In genomic region chr2:120105360-120105759, GRCh38 we compare ENCODE assay signal across 16 cellular contexts.
DNase-seq lines count a peak whose midpoint lies in the region; ATAC-seq and TF ChIP-seq lines count a peak whose summit lies in the region.
"Had no signal": no experiment of that assay in that cellular context is flagged by ENCODE, and none has a peak within 500 bp of the region (broad histone marks: within the 10 kb centered on the region; RNA-seq: fewer than 3 reads in every experiment).

No MANE protein-coding gene starts in this region.

- no peaks in the 10 kb centered on the region for H3K36me3 ChIP-seq in GM06990 (ENCODE audit: control insufficient read depth, insufficient read depth, low read length)
- H3K36me3 ChIP-seq in OCI-LY7 (ENCODE audit: insufficient read depth, low read length), result no peaks in the 10 kb centered on the region

- no TSS peak for BruUV-seq in OCI-LY7 (replicated peaks; lab: Mats Ljungman, UMichigan)

- peaks cover 18% of the 10 kb centered on the region for H3K4me1 Mint-ChIP-seq in T-helper 17 cell

- no peaks in the 10 kb centered on the region for H3K27me3 ChIP-seq in GM06990 (replicated peaks; ENCODE audit: control insufficient read depth, insufficient read depth, low read length)

- H3K27ac Mint-ChIP-seq in T-helper 17 cell, result no peak overlapping the region

- peaks cover 17% of the 10 kb centered on the region for H3K4me1 ChIP-seq in OCI-LY7 (ENCODE audit: insufficient read depth, low read length, poor library complexity, severe bottlenecking)

- ATAC-seq in GM19455 (IDR thresholded peaks at IDR 0.05; ENCODE audit: unreplicated experiment) (peak; percentile 56), HG02870 (IDR thresholded peaks at IDR 0.05; ENCODE audit: unreplicated experiment) (peak; percentile 89), HG03575 (IDR thresholded peaks at IDR 0.05; ENCODE audit: extremely low read depth, insufficient number of reproducible peaks, low FRiP score, unreplicated experiment) (peak; percentile 68), T-helper 17 cell (no peak)
- ATAC-seq: SK-N-SH treated with all-trans-retinoic acid at 6 μM for 48 hours had no signal

- POLR2A ChIA-PET in RWPE1 (lab: Yijun Ruan, JAX; ENCODE audit: low non-redundant PET) (no interaction called here), OCI-LY7 (lab: Charles Lee) (interaction anchor here (1.1 kb wide), 1 partner anchor 68 kb away, joined by 3 read pairs; no protein-coding TSS in a partner anchor)

- CTCF ChIA-PET in RWPE1 (lab: Yijun Ruan, JAX) (no interaction called here), OCI-LY7 (lab: Charles Lee; ENCODE audit: unreplicated experiment) (no interaction called here)

- H3K9me3 ChIP-seq in T-helper 17 cell (ENCODE audit: control insufficient read depth, low read length, poor library complexity, severe bottlenecking) (no peaks in the 10 kb centered on the region), OCI-LY7 (ENCODE audit: low read length) (no peaks in the 10 kb centered on the region)

- H3K4me2 ChIP-seq in OCI-LY7 (ENCODE audit: low read length), result no peak overlapping the region

- no peak overlapping the region for H3K4me3 ChIP-seq in GM06990 (replicated peaks; ENCODE audit: low read depth, low read length)
- H3K4me3 ChIP-seq in OCI-LY7 (ENCODE audit: low read depth, low read length, poor library complexity, severe bottlenecking), result no peak overlapping the region

- no peak overlapping the region for H2AFZ ChIP-seq in OCI-LY7 (ENCODE audit: low read length)

- intact Hi-C loops in OCI-LY7 (cut with micrococcal nuclease; ENCODE audit: unreplicated experiment), result loop anchor here (5.0 kb wide), 1 partner anchor 353 kb away; no protein-coding TSS in a partner anchor

- no peak overlapping the region for H3K27ac ChIP-seq in RWPE1
- H3K27ac ChIP-seq in OCI-LY7 (ENCODE audit: low read depth, low read length, poor library complexity, severe bottlenecking), result no peak overlapping the region

- no peak overlapping the region for H3K4me3 Mint-ChIP-seq in T-helper 17 cell
- H3K4me3 Mint-ChIP-seq: central memory CD8-positive, alpha-beta T cell had no signal

- DNase-seq in GM06990 (ENCODE audit: extremely low read depth, insufficient read length) (peak; percentile 47), T-helper 17 cell (no peak), DMS79 treated with DMSO at 0.1 percent for 48 hours (lab: John Stamatoyannopoulos, UW) (no peak), RWPE1 (ENCODE audit: low spot score) (no peak), OCI-LY7 (ENCODE audit: low spot score) (no peak)
- DNase-seq: activated CD4-positive, alpha-beta T cell treated with anti-CD3 and anti-CD28 coated beads for 4 hours; activated naive CD4-positive, alpha-beta T cell; DMS79; NCI-H1048; NCI-H69; substantia nigra had no signal

- H3K36me3 Mint-ChIP-seq in T-helper 17 cell (ENCODE audit: low read depth), result peaks cover 12% of the 10 kb centered on the region

- peaks cover 4% of the 10 kb centered on the region for H3K27me3 Mint-ChIP-seq in T-helper 17 cell
- H3K27me3 Mint-ChIP-seq: central memory CD8-positive, alpha-beta T cell had no signal

- no peaks in the 10 kb centered on the region for H4K20me1 ChIP-seq in OCI-LY7 (ENCODE audit: insufficient read depth, low read length)

- no peak for TF ChIP-seq CTCF in GM06990 (IDR thresholded peaks at IDR 0.05; ENCODE audit: insufficient read depth, low read length, poor library complexity, severe bottlenecking)
- TF ChIP-seq CTCF in RWPE1 (conservative IDR thresholded peaks at IDR 0.05; ENCODE audit: low read depth), result no peak
- TF ChIP-seq CTCF in OCI-LY7 (conservative IDR thresholded peaks at IDR 0.05; ENCODE audit: low read length), result no peak

- no peaks in the 10 kb centered on the region for H3K9me2 ChIP-seq in OCI-LY7 (ENCODE audit: insufficient read depth, low read length)

- no peaks in the 10 kb centered on the region for H3K79me2 ChIP-seq in OCI-LY7 (ENCODE audit: insufficient read depth, low read depth, low read length)
